In genomic region chr12:56644654-56645053, GRCh38 we compare ENCODE assay signal across 10 cellular contexts. TPM values are rescaled to one million over a fixed set of nuclear protein-coding genes. Genes with fewer than 3 reads are reported as not detected.
DNase-seq lines count a peak whose midpoint lies in the region; ATAC-seq and TF ChIP-seq lines count a peak whose summit lies in the region.
"Had no signal": no experiment of that assay in that cellular context is flagged by ENCODE, and none has a peak within 500 bp of the region (broad histone marks: within the 10 kb centered on the region; RNA-seq: fewer than 3 reads in every experiment).

No MANE protein-coding gene starts in this region.

- H3K27ac ChIP-seq in SJCRH30 (no peak overlapping the region), psoas muscle (peak overlapping the region; percentile 98)

- H3K36me3 ChIP-seq in GM06990 (ENCODE audit: control insufficient read depth, insufficient read depth, low read length) (peaks cover 14% of the 10 kb centered on the region), SJCRH30 (peaks cover 45% of the 10 kb centered on the region), psoas muscle (ENCODE audit: insufficient read depth in 1 of 2, low read depth in 1 of 2) (peaks cover 15 to 52% of the 10 kb centered on the region in 2 donors)

- H3K4me3 ChIP-seq in GM06990 (replicated peaks; ENCODE audit: low read depth, low read length), result peak overlapping the region; percentile 98
- H3K4me3 ChIP-seq in SJCRH30, result peak overlapping the region; percentile 87
- H3K4me3 ChIP-seq in fibroblast of mammary gland (ENCODE audit: control insufficient read depth, low read depth, low read length), result peak overlapping the region; percentile 100
- peak overlapping the region; percentile 99 for H3K4me3 ChIP-seq in psoas muscle

- DNase-seq in GM06990 (ENCODE audit: extremely low read depth, insufficient read length), result no peak
- no peak for DNase-seq in SJCRH30
- peak; percentile 42 for DNase-seq in fibroblast of mammary gland (ENCODE audit: low read depth)
- DNase-seq in psoas muscle, result no peak
- no peak for DNase-seq in activated effector memory CD4-positive, alpha-beta T cell treated with Interleukin-2 at 50 U/mL for 16 hours
- DNase-seq in KBM-7, result no peak
- DNase-seq: NCI-H1694 treated with DMSO at 0.1 percent for 48 hours; stimulated activated CD4-positive, alpha-beta T cell treated with anti-CD3 and anti-CD28 coated beads, Interleukin-2, amount 100 ng/mL, for 48 hours had no signal

- intact Hi-C loops in psoas muscle (cut with DNase I), result loop anchor here (2.0 to 5.0 kb wide), 3 partner anchors 38 to 76 kb away; partner anchors contain the start of gene PTGES3 (in 1 of the 2)

- WGBS in psoas muscle, 3 donors, result 36 to 47% (median 38%) methylated on average over 4 of the region's 4 CpGs

- ATAC-seq in psoas muscle (no peak), GM18907 (IDR thresholded peaks at IDR 0.05; ENCODE audit: unreplicated experiment) (no peak), GM18861 (IDR thresholded peaks at IDR 0.05; ENCODE audit: unreplicated experiment) (no peak)

- in situ Hi-C loops in KBM-7 (cut with MboI; ENCODE audit: low pct_unique_long_range_greater_than_20kb, low sequenced_read_pairs), result no loop called here

- peaks cover 3% of the 10 kb centered on the region; the same call in 1 of the 2 replicates for H3K4me1 ChIP-seq in SJCRH30
- H3K4me1 ChIP-seq in psoas muscle, result peaks cover 29% of the 10 kb centered on the region

- H3K9me3 ChIP-seq in SJCRH30 (replicated peaks) (no peaks in the 10 kb centered on the region), psoas muscle (no peaks in the 10 kb centered on the region)

- TF ChIP-seq CTCF in GM06990 (IDR thresholded peaks at IDR 0.05; ENCODE audit: insufficient read depth, low read length, poor library complexity, severe bottlenecking) (no peak), fibroblast of mammary gland (conservative IDR thresholded peaks at IDR 0.05; ENCODE audit: control insufficient read depth, insufficient read depth, low read depth, low read length) (no peak), psoas muscle (IDR thresholded peaks at IDR 0.05) (no peak)

- H3K27me3 ChIP-seq in GM06990 (replicated peaks; ENCODE audit: control insufficient read depth, insufficient read depth, low read length), result no peaks in the 10 kb centered on the region
- no peaks in the 10 kb centered on the region for H3K27me3 ChIP-seq in SJCRH30
- no peaks in the 10 kb centered on the region for H3K27me3 ChIP-seq in psoas muscle (ENCODE audit: insufficient read depth in 3 of 3, low read length in 2 of 3)

RNA-seq across cellular contexts. Expression of gene ATP5F1B, which starts 1.1 kb away (rescaled TPM):
- total RNA-seq in SJCRH30 (2014; rRNA removed; shearing (Covaris generic)), result 698 and 730 TPM in 2 replicates
- 1,000 to 10,000 TPM; 1,044 to 2,377 (median 1,300) TPM for total RNA-seq in psoas muscle
- polyA plus RNA-seq in psoas muscle, result 1,000 to 10,000 TPM; 1,196 to 2,759 (median 1,470) TPM

RNA-seq across cellular contexts. Expression of gene BAZ2A, which starts 14.5 kb away (rescaled TPM):
- 34.2 and 42.9 TPM in 2 replicates for total RNA-seq in SJCRH30 (2014; rRNA removed; shearing (Covaris generic))
- total RNA-seq in psoas muscle, result 10 to 100 TPM; 41.0 to 53.8 (median 47.7) TPM
- polyA plus RNA-seq in psoas muscle, result 10 to 100 TPM; 10.0 to 39.4 (median 25.5) TPM

RNA-seq across cellular contexts. Expression of gene PTGES3, which starts 43.4 kb away (rescaled TPM):
- 238 and 251 TPM in 2 replicates for total RNA-seq in SJCRH30 (2014; rRNA removed; shearing (Covaris generic))
- total RNA-seq in psoas muscle, result 100 to 1,000 TPM; 118 to 192 (median 148) TPM
- 100 to 1,000 TPM; 141 to 253 (median 165) TPM for polyA plus RNA-seq in psoas muscle
